In genomic region chr9:126621919-126622735, GRCh38 we compare ENCODE assay signal across 18 cellular contexts. TPM values are rescaled to one million over a fixed set of nuclear protein-coding genes. Genes with fewer than 3 reads are reported as not detected.
DNase-seq lines count a peak whose midpoint lies in the region; ATAC-seq and TF ChIP-seq lines count a peak whose summit lies in the region.
"Had no signal": no experiment of that assay in that cellular context is flagged by ENCODE, and none has a peak within 500 bp of the region (broad histone marks: within the 10 kb centered on the region; RNA-seq: fewer than 3 reads in every experiment).

No MANE protein-coding gene starts in this region.

- no peaks in the 10 kb centered on the region for H3F3A ChIP-seq in neural cell (ENCODE audit: insufficient read depth, low read length, poor library complexity, severe bottlenecking)

- no peak overlapping the region for H3K27ac ChIP-seq in H9 (ENCODE audit: insufficient read length, low read depth, low read length)
- no peak overlapping the region for H3K27ac ChIP-seq in endodermal cell (ENCODE audit: low read depth, low read length)
- no peak overlapping the region for H3K27ac ChIP-seq in neural cell (ENCODE audit: low read length)
- H3K27ac ChIP-seq in upper lobe of right lung, result no peak overlapping the region
- H3K27ac ChIP-seq in vagina, result no peak overlapping the region
- H3K27ac ChIP-seq: BLaER1, PC-9, SJSA1 had no signal

- intact Hi-C loops in upper lobe of right lung (cut with DNase I), result no loop called here
- intact Hi-C loops in vagina (cut with DNase I), result no loop called here

- H3K79me2 ChIP-seq in H9 (ENCODE audit: insufficient read depth, low read length), result no peaks in the 10 kb centered on the region
- no peaks in the 10 kb centered on the region for H3K79me2 ChIP-seq in neural cell (replicated peaks; ENCODE audit: insufficient read depth, low read length)

- no peak overlapping the region for H3K23ac ChIP-seq in H9 (ENCODE audit: insufficient read length, low read depth, low read length)

- no peak overlapping the region for H3K4ac ChIP-seq in H9 (ENCODE audit: low read depth, low read length)

- TF ChIP-seq CTCF in H9 (conservative IDR thresholded peaks at IDR 0.05) (no peak), endodermal cell (conservative IDR thresholded peaks at IDR 0.05) (peak; percentile 10), neural cell (IDR thresholded peaks at IDR 0.05; ENCODE audit: poor library complexity, severe bottlenecking) (no peak), upper lobe of right lung (IDR thresholded peaks at IDR 0.05) (no peak), vagina (IDR thresholded peaks at IDR 0.05) (no peak)

- H3K4me1 Mint-ChIP-seq in H9 (peaks cover 37 to 74% of the 10 kb centered on the region in 2 experiments), endodermal cell (peaks cover 58% of the 10 kb centered on the region)

- no peak overlapping the region for H2BK20ac ChIP-seq in H9 (ENCODE audit: low read depth, low read length, poor library complexity, severe bottlenecking)

- H2BK15ac ChIP-seq in H9 (ENCODE audit: low read depth, low read length), result no peak overlapping the region

- H3K4me1 ChIP-seq in H9 (ENCODE audit: insufficient read depth, low read length), result peaks cover 3% of the 10 kb centered on the region; the same call in 1 of the 2 replicates
- H3K4me1 ChIP-seq in endodermal cell (ENCODE audit: control insufficient read depth, insufficient read depth, low read length), result peaks cover 43% of the 10 kb centered on the region
- H3K4me1 ChIP-seq in upper lobe of right lung, result peaks cover 17% of the 10 kb centered on the region
- peaks cover 41% of the 10 kb centered on the region for H3K4me1 ChIP-seq in vagina
- H3K4me1 ChIP-seq: SJSA1 had no signal

- H3K4me3 ChIP-seq in endodermal cell (ENCODE audit: low read length) (no peak overlapping the region), neural cell (ENCODE audit: low read length) (no peak overlapping the region), upper lobe of right lung (no peak overlapping the region), vagina (no peak overlapping the region)
- H3K4me3 ChIP-seq: BLaER1, PC-9, SJSA1 had no signal

- H3K9me3 ChIP-seq in H9 (ENCODE audit: control insufficient read depth, low read depth, low read length) (no peaks in the 10 kb centered on the region), endodermal cell (ENCODE audit: control insufficient read depth, low read length) (no peaks in the 10 kb centered on the region), neural cell (ENCODE audit: low read length) (no peaks in the 10 kb centered on the region), upper lobe of right lung (no peaks in the 10 kb centered on the region), vagina (no peaks in the 10 kb centered on the region)
- H3K9me3 ChIP-seq: SJSA1 had no signal

- H3K27ac Mint-ChIP-seq in H9 (no peak overlapping the region), endodermal cell (no peak overlapping the region)

- no peak overlapping the region for H4K91ac ChIP-seq in H9 (ENCODE audit: insufficient read length, low read depth, low read length)

- H2BK120ac ChIP-seq in H9 (ENCODE audit: low read depth, low read length, poor library complexity, severe bottlenecking), result no peak overlapping the region

- no peaks in the 10 kb centered on the region for H3K36me3 ChIP-seq in endodermal cell (ENCODE audit: control insufficient read depth, insufficient read depth, low read length)
- no peaks in the 10 kb centered on the region for H3K36me3 ChIP-seq in neural cell (ENCODE audit: insufficient read depth, low read length)
- no peaks in the 10 kb centered on the region for H3K36me3 ChIP-seq in upper lobe of right lung
- H3K36me3 ChIP-seq in vagina, result no peaks in the 10 kb centered on the region
- H3K36me3 ChIP-seq: BLaER1, SJSA1 had no signal

- H3K14ac ChIP-seq in H9 (ENCODE audit: insufficient read depth, low read length), result no peak overlapping the region

- no CpG with 5 or more reads among the region's 18 CpGs for WGBS in H9 (ENCODE audit: extremely low coverage, insufficient read length, low lambda C conversion rate)
- 32 to 36% methylated on average over 5 to 18 of the region's 18 CpGs for WGBS in endodermal cell (ENCODE audit: insufficient coverage in 1 of 2, insufficient read length in 1 of 2), 2 experiments

- H3T11ph ChIP-seq in H9 (ENCODE audit: low read length), result no peak overlapping the region

- H4K8ac ChIP-seq in H9 (replicated peaks; ENCODE audit: insufficient read length, low read depth, low read length), result no peak overlapping the region

- H3K79me1 ChIP-seq in H9 (ENCODE audit: insufficient read depth, low read depth, low read length, poor library complexity, severe bottlenecking), result no peaks in the 10 kb centered on the region

- H3K36me3 Mint-ChIP-seq in H9 (ENCODE audit: insufficient read depth in 1 of 3, low read depth in 3 of 3), result no peaks in the 10 kb centered on the region; a peak in 1 of 7 replicates
- H3K36me3 Mint-ChIP-seq in endodermal cell (ENCODE audit: low read depth), result peaks cover 4% of the 10 kb centered on the region

- H3K9me3 Mint-ChIP-seq in H9 (peaks cover 0 to 5% of the 10 kb centered on the region in 2 experiments; a peak in 1 of 5 replicates), endodermal cell (no peaks in the 10 kb centered on the region)

- ATAC-seq in upper lobe of right lung (no peak), SK-N-SH treated with all-trans-retinoic acid at 6 μM for 48 hours (no peak)
- ATAC-seq: HCT116 had no signal

- H3K27me3 ChIP-seq in H9 (ENCODE audit: insufficient read depth, low read length), result peaks cover 98% of the 10 kb centered on the region
- peaks cover 99% of the 10 kb centered on the region for H3K27me3 ChIP-seq in endodermal cell (ENCODE audit: control insufficient read depth, insufficient read depth, low read length, poor library complexity, severe bottlenecking)
- peaks cover 100% of the 10 kb centered on the region for H3K27me3 ChIP-seq in neural cell (ENCODE audit: insufficient read depth, low read depth, low read length)
- H3K27me3 ChIP-seq in upper lobe of right lung, result peaks cover 100% of the 10 kb centered on the region
- H3K27me3 ChIP-seq in vagina, result peaks cover 38% of the 10 kb centered on the region

- H3K27me3 Mint-ChIP-seq in H9 (ENCODE audit: low read depth), result peaks cover 100% of the 10 kb centered on the region
- H3K27me3 Mint-ChIP-seq in endodermal cell (ENCODE audit: insufficient read depth), result peaks cover 98% of the 10 kb centered on the region

- H2BK12ac ChIP-seq in H9 (ENCODE audit: insufficient read length, low read depth, low read length), result no peak overlapping the region

- H4K5ac ChIP-seq in H9 (ENCODE audit: insufficient read length, low read depth, low read length), result no peak overlapping the region

- TF ChIP-seq POLR2A in vagina (IDR thresholded peaks at IDR 0.05), result no peak

- no peak overlapping the region for H3K4me2 ChIP-seq in H9 (ENCODE audit: insufficient read depth, insufficient read length, low read length)
- H3K4me2 ChIP-seq in neural cell (ENCODE audit: low read length), result no peak overlapping the region
- H3K4me2 ChIP-seq: BLaER1, PC-9 had no signal

- H2AFZ ChIP-seq in H9 (ENCODE audit: low read length), result no peak overlapping the region
- no peak overlapping the region for H2AFZ ChIP-seq in neural cell (ENCODE audit: low read depth, low read length)
- H2AFZ ChIP-seq: PC-9 had no signal

- no peak overlapping the region for H3K18ac ChIP-seq in H9 (ENCODE audit: insufficient read length, low read depth, low read length)

- no peak overlapping the region for H2BK5ac ChIP-seq in H9 (ENCODE audit: insufficient read length, low read length)

- H3K9ac ChIP-seq in H9 (ENCODE audit: extremely low read depth, insufficient read length, low read length), result no peak overlapping the region
- no peak overlapping the region for H3K9ac ChIP-seq in endodermal cell (ENCODE audit: extremely low read depth, low read length, poor library complexity, severe bottlenecking)
- no peak overlapping the region for H3K9ac ChIP-seq in neural cell (ENCODE audit: low read length)
- H3K9ac ChIP-seq: BLaER1 had no signal

- peaks cover 11% of the 10 kb centered on the region for H3K23me2 ChIP-seq in H9 (ENCODE audit: insufficient read length, low read depth, low read length, poor library complexity, severe bottlenecking)

- no peak overlapping the region for H3K56ac ChIP-seq in H9 (ENCODE audit: insufficient read length, low read depth, low read length)

- no peak overlapping the region for H2AK5ac ChIP-seq in H9 (ENCODE audit: insufficient read length, low read length)

- TF ChIP-seq EP300 in neural cell (conservative IDR thresholded peaks at IDR 0.05; ENCODE audit: poor library complexity, severe bottlenecking), result no peak

- H3K4me3 Mint-ChIP-seq in H9 (peak overlapping the region in 1 of 2 experiments; percentile 66; a peak in 2 of 5 replicates), endodermal cell (no peak overlapping the region)

- no peaks in the 10 kb centered on the region for H3K9me2 ChIP-seq in neural cell (ENCODE audit: insufficient read depth, low read length)

- H4K20me1 ChIP-seq in H9 (ENCODE audit: control insufficient read depth, insufficient read depth, insufficient read length) (no peaks in the 10 kb centered on the region), neural cell (ENCODE audit: insufficient read depth) (no peaks in the 10 kb centered on the region)

- no peak for TF ChIP-seq RAD21 in neural cell (conservative IDR thresholded peaks at IDR 0.05)

- DNase-seq in 8988T, result peak; percentile 29
- peak; percentile 68 for DNase-seq in H9
- DNase-seq in endodermal cell, result peak; percentile 77
- no peak for DNase-seq in upper lobe of right lung
- DNase-seq in COLO668 (lab: John Stamatoyannopoulos, UW; ENCODE audit: unreplicated experiment), result no peak
- DNase-seq in vagina (ENCODE audit: extremely low spot score in 2 of 2), result no peak
- DNase-seq: DMS 273 treated with DMSO at 0.1 percent for 48 hours, KG1, NCI-H1436 treated with DMSO at 0.1 percent for 48 hours, NCI-H2081, NCI-H510A, NCI-H774, PC-9 had no signal

TF ChIP-seq in neural cell, 6 proteins besides CTCF, POLR2A, EP300 and RAD21:
- TF ChIP-seq SMC3 (conservative IDR thresholded peaks at IDR 0.05; ENCODE audit: poor library complexity) (no peak), EZH2 (IDR thresholded peaks at IDR 0.05; ENCODE audit: borderline replicate concordance, insufficient read depth, low read length, poor library complexity, severe bottlenecking) (peak; percentile 23)

TF ChIP-seq in SK-N-SH treated with all-trans-retinoic acid at 6 μM for 48 hours, 23 proteins besides CTCF, POLR2A, EP300 and RAD21 (continues in another document):
- TF ChIP-seq ESRRG (CRISPR knock-in tag; IDR thresholded peaks at IDR 0.05) (no peak), ZC3H10 (CRISPR knock-in tag; IDR thresholded peaks at IDR 0.05) (no peak)

RNA-seq across cellular contexts. Expression of gene LMX1B, which starts 8.4 kb away (rescaled TPM):
- 0.70 and 0.85 TPM in 2 replicates for total RNA-seq in H9 (2021)
- 10 to 100 TPM; 11.1 to 11.4 TPM for total RNA-seq in endodermal cell
- polyA plus RNA-seq in endodermal cell (2013, experiment 1 of 2), result 15.4 TPM
- polyA plus RNA-seq in endodermal cell (2013, experiment 2 of 2), result 14.7 TPM
- polyA plus RNA-seq in neural cell, result 0.26 TPM in 1 of 2 replicates, not detected in the other
- not detected in 2 replicates for polyA minus RNA-seq in neural cell
- 0.14 TPM for total RNA-seq in upper lobe of right lung
- not detected for total RNA-seq in vagina
- total RNA-seq: PC-9, SJSA1 had no signal

Comparison
In these comparisons a context has a peak if more than half of its experiments do, and no peak if none do; other contexts are left out.
1. DNase-seq: peak in 8988T (single experiment), H9 (single experiment) and endodermal cell (single experiment); none in upper lobe of right lung (single experiment), COLO668 (single experiment) and vagina (0 of 2).